8 cellular contexts compared by ENCODE assay signal in genomic region chr14:90397401-90398314, GRCh38. TPM values are rescaled to one million over a fixed set of nuclear protein-coding genes. Genes with fewer than 3 reads are reported as not detected.
DNase-seq lines count a peak whose midpoint lies in the region; ATAC-seq and TF ChIP-seq lines count a peak whose summit lies in the region.

No MANE protein-coding gene starts in this region.

- H3K9me3 ChIP-seq in OCI-LY7 (ENCODE audit: low read length), result no peaks in the 10 kb centered on the region
- no peaks in the 10 kb centered on the region for H3K9me3 ChIP-seq in fibroblast of lung (ENCODE audit: control insufficient read depth, insufficient read depth, low read depth, low read length)

- H3K4me3 ChIP-seq in OCI-LY7 (ENCODE audit: low read depth, low read length, poor library complexity, severe bottlenecking) (peak overlapping the region; percentile 100), fibroblast of lung (replicated peaks in 1 of 4; ENCODE audit: control extremely low read depth in 1 of 4, insufficient read depth in 1 of 4, low read depth in 3 of 4, low read length in 4 of 4) (peak overlapping the region; percentile 83 to 94 (median 86))

- H3K9me3 Mint-ChIP-seq in natural killer cell treated with Interleukin-12 subunit alpha and Interleukin-12 subunit beta and Interleukin-15 and Interleukin-18, amount 100 ng/mL, for 72 hours, result no peaks in the 10 kb centered on the region
- no peaks in the 10 kb centered on the region for H3K9me3 Mint-ChIP-seq in stimulated activated naive CD8-positive, alpha-beta T cell treated with anti-CD3 and anti-CD28 coated beads, Interleukin-15, amount 100 ng/mL, for 72 hours

- peak overlapping the region; percentile 79 for H3K27ac ChIP-seq in OCI-LY7 (ENCODE audit: low read depth, low read length, poor library complexity, severe bottlenecking)
- H3K27ac ChIP-seq in fibroblast of lung (ENCODE audit: insufficient read depth, low read length), result peak overlapping the region; percentile 71

- H3K4me1 ChIP-seq in OCI-LY7 (ENCODE audit: insufficient read depth, low read length, poor library complexity, severe bottlenecking), result peaks cover 20% of the 10 kb centered on the region
- H3K4me1 ChIP-seq in fibroblast of lung (ENCODE audit: control insufficient read depth, extremely low read depth, insufficient read depth, low read length), result peaks cover 12% of the 10 kb centered on the region

- no peaks in the 10 kb centered on the region for H3K27me3 Mint-ChIP-seq in natural killer cell treated with Interleukin-12 subunit alpha and Interleukin-12 subunit beta and Interleukin-15 and Interleukin-18, amount 100 ng/mL, for 72 hours
- H3K27me3 Mint-ChIP-seq in stimulated activated naive CD8-positive, alpha-beta T cell treated with anti-CD3 and anti-CD28 coated beads, Interleukin-15, amount 100 ng/mL, for 72 hours, result no peaks in the 10 kb centered on the region

- peak overlapping the region; percentile 83 for H3K9ac ChIP-seq in fibroblast of lung (ENCODE audit: insufficient read depth, low read length)

- H4K20me1 ChIP-seq in OCI-LY7 (ENCODE audit: insufficient read depth, low read length) (peaks cover 28% of the 10 kb centered on the region), fibroblast of lung (ENCODE audit: control insufficient read depth, extremely low read depth, insufficient read depth, low read length) (peaks cover 12% of the 10 kb centered on the region)

- H3K36me3 Mint-ChIP-seq in natural killer cell treated with Interleukin-12 subunit alpha and Interleukin-12 subunit beta and Interleukin-15 and Interleukin-18, amount 100 ng/mL, for 72 hours, result peaks cover 26% of the 10 kb centered on the region

- CTCF ChIA-PET in OCI-LY7 (lab: Charles Lee; ENCODE audit: unreplicated experiment), result no interaction called here

- no peaks in the 10 kb centered on the region for H3K27me3 ChIP-seq in fibroblast of lung (ENCODE audit: control insufficient read depth, insufficient read depth, low read length)

- ATAC-seq in GM18502 (IDR thresholded peaks at IDR 0.05; ENCODE audit: poor library complexity, unreplicated experiment) (peak; percentile 25), HG03066 (IDR thresholded peaks at IDR 0.05; ENCODE audit: low read depth, unreplicated experiment) (peak; percentile 20)
- peak; percentile 59 to 64 for ATAC-seq in natural killer cell treated with Interleukin-12 subunit alpha and Interleukin-12 subunit beta and Interleukin-15 and Interleukin-18, amount 100 ng/mL, for 72 hours
- peak; percentile 69 for ATAC-seq in stimulated activated naive CD8-positive, alpha-beta T cell treated with anti-CD3 and anti-CD28 coated beads, Interleukin-15, amount 100 ng/mL, for 72 hours

- H3K4me3 Mint-ChIP-seq in natural killer cell treated with Interleukin-12 subunit alpha and Interleukin-12 subunit beta and Interleukin-15 and Interleukin-18, amount 100 ng/mL, for 72 hours, result peak overlapping the region; percentile 92
- H3K4me3 Mint-ChIP-seq in stimulated activated naive CD8-positive, alpha-beta T cell treated with anti-CD3 and anti-CD28 coated beads, Interleukin-15, amount 100 ng/mL, for 72 hours, result peak overlapping the region; percentile 90 to 98

- intact Hi-C loops in OCI-LY7 (cut with micrococcal nuclease; ENCODE audit: unreplicated experiment), result loop anchor here (1.0 to 5.0 kb wide), 4 partner anchors 66 to 665 kb away; partner anchors contain the start of genes NRDE2, PSMC1, RPS6KA5 and TDP1

- peaks cover 35% of the 10 kb centered on the region for H3K36me3 ChIP-seq in OCI-LY7 (ENCODE audit: insufficient read depth, low read length)
- peaks cover 9% of the 10 kb centered on the region for H3K36me3 ChIP-seq in fibroblast of lung (ENCODE audit: control insufficient read depth, insufficient read depth, low read length)

- no peaks in the 10 kb centered on the region for H3K9me2 ChIP-seq in OCI-LY7 (ENCODE audit: insufficient read depth, low read length)

- no TSS peak for BruUV-seq in OCI-LY7 (replicated peaks; lab: Mats Ljungman, UMichigan)

- POLR2A ChIA-PET in OCI-LY7 (lab: Charles Lee), result interaction anchor here (0.7 to 3.2 kb wide), 2 partner anchors 14 to 1575 kb away, joined by 3 to 33 read pairs; no protein-coding TSS in a partner anchor

- peaks cover 35 to 40% of the 10 kb centered on the region in 2 donors for H3K4me1 Mint-ChIP-seq in natural killer cell treated with Interleukin-12 subunit alpha and Interleukin-12 subunit beta and Interleukin-15 and Interleukin-18, amount 100 ng/mL, for 72 hours (ENCODE audit: low read depth in 2 of 2)
- peaks cover 41% of the 10 kb centered on the region for H3K4me1 Mint-ChIP-seq in stimulated activated naive CD8-positive, alpha-beta T cell treated with anti-CD3 and anti-CD28 coated beads, Interleukin-15, amount 100 ng/mL, for 72 hours

- H3K79me2 ChIP-seq in OCI-LY7 (ENCODE audit: insufficient read depth, low read depth, low read length) (peaks cover 38% of the 10 kb centered on the region), fibroblast of lung (ENCODE audit: control insufficient read depth, insufficient read depth, low read length) (peaks cover 45% of the 10 kb centered on the region)

- peak overlapping the region; percentile 88 to 96 for H3K27ac Mint-ChIP-seq in natural killer cell treated with Interleukin-12 subunit alpha and Interleukin-12 subunit beta and Interleukin-15 and Interleukin-18, amount 100 ng/mL, for 72 hours
- H3K27ac Mint-ChIP-seq in stimulated activated naive CD8-positive, alpha-beta T cell treated with anti-CD3 and anti-CD28 coated beads, Interleukin-15, amount 100 ng/mL, for 72 hours, result peak overlapping the region; percentile 95 to 98

- peak; percentile 38 for DNase-seq in A172 (ENCODE audit: low spot score)
- DNase-seq in OCI-LY7 (ENCODE audit: low spot score), result peak; percentile 75
- peak; percentile 59 for DNase-seq in activated T-helper 1 cell treated with Interleukin-2 at 50 U/mL for 16 hours (ENCODE audit: low read depth)
- DNase-seq in fibroblast of lung (ENCODE audit: low read depth in 2 of 2), result peak; percentile 37 to 51
- peak; percentile 84 for DNase-seq in natural killer cell treated with Interleukin-12 subunit alpha and Interleukin-12 subunit beta and Interleukin-15 and Interleukin-18, amount 100 ng/mL, for 72 hours (ENCODE audit: low spot score)
- DNase-seq in stimulated activated naive CD8-positive, alpha-beta T cell treated with anti-CD3 and anti-CD28 coated beads, Interleukin-15, amount 100 ng/mL, for 72 hours, result peak; percentile 74 to 88

- no peak for TF ChIP-seq CTCF in OCI-LY7 (conservative IDR thresholded peaks at IDR 0.05; ENCODE audit: low read length)
- no peak for TF ChIP-seq CTCF in fibroblast of lung (conservative IDR thresholded peaks at IDR 0.05 in 1 of 2, IDR thresholded peaks at IDR 0.05 in 1 of 2; ENCODE audit: low read depth in 1 of 2, low read length in 2 of 2)

- H2AFZ ChIP-seq in OCI-LY7 (ENCODE audit: low read length), result no peak overlapping the region
- H2AFZ ChIP-seq in fibroblast of lung (ENCODE audit: low read length), result no peak overlapping the region

- H3K4me2 ChIP-seq in OCI-LY7 (ENCODE audit: low read length) (peak overlapping the region; percentile 85), fibroblast of lung (ENCODE audit: extremely low read depth, insufficient read depth, low read length) (peak overlapping the region; percentile 97)

RNA-seq across cellular contexts. Expression of gene CALM1, which starts 0.8 kb away (rescaled TPM):
- total RNA-seq in A172 (2014; rRNA removed; shearing (Covaris generic)), result 395 and 420 TPM in 2 replicates
- total RNA-seq in OCI-LY7 (2014; rRNA removed; shearing (Covaris generic)), result 311 and 323 TPM in 2 replicates
- 282 and 288 TPM in 2 replicates for total RNA-seq in OCI-LY7 (2022)
- 269 and 632 TPM in 2 replicates for total RNA-seq in fibroblast of lung
- polyA plus RNA-seq in fibroblast of lung, result 620 and 700 TPM in 2 replicates
- polyA plus RNA-seq in fibroblast of lung (2012), result 339 and 423 TPM in 2 replicates
- polyA minus RNA-seq in fibroblast of lung (ENCODE audit: low replicate concordance), result 38.2 and 45.4 TPM in 2 replicates
- total RNA-seq in natural killer cell treated with Interleukin-12 subunit alpha and Interleukin-12 subunit beta and Interleukin-15 and Interleukin-18, amount 100 ng/mL, for 72 hours, result 100 to 1,000 TPM; 521 to 669 TPM

Comparison
In these comparisons a context has a peak if more than half of its experiments do, and no peak if none do; other contexts are left out.
1. Peak in every context shown above with its lines: DNase-seq, ATAC-seq, H3K4me3 ChIP-seq and H3K27ac ChIP-seq.